In genomic region chr6:28657756-28658465, GRCh38 we compare ENCODE assay signal across 8 cellular contexts.
DNase-seq lines count a peak whose midpoint lies in the region; ATAC-seq and TF ChIP-seq lines count a peak whose summit lies in the region.

No MANE protein-coding gene starts in this region.

- H3K4me1 Mint-ChIP-seq in naive thymus-derived CD8-positive, alpha-beta T cell, result peaks cover 8 to 26% (median 22%) of the 10 kb centered on the region in 4 donors

- peaks cover 0 to 4% (median 2%) of the 10 kb centered on the region in 9 donors for H3K9me3 Mint-ChIP-seq in naive thymus-derived CD8-positive, alpha-beta T cell

- no peaks in the 10 kb centered on the region for H3K36me3 ChIP-seq in DND-41 (ENCODE audit: insufficient read depth, low read length)
- H3K36me3 ChIP-seq in esophagus muscularis mucosa, result no peaks in the 10 kb centered on the region
- no peaks in the 10 kb centered on the region for H3K36me3 ChIP-seq in thyroid gland

- 3% methylated on average over 27 of the region's 27 CpGs for WGBS in esophagus muscularis mucosa
- 3 to 6% methylated on average over 27 of the region's 27 CpGs for WGBS in thyroid gland, 2 donors

- no peak for TF ChIP-seq EP300 in esophagus muscularis mucosa (IDR thresholded peaks at IDR 0.05)

- H3K27ac ChIP-seq in DND-41 (ENCODE audit: low read length) (no peak overlapping the region), esophagus muscularis mucosa (replicated peaks in 1 of 4) (no peak overlapping the region), thyroid gland (no peak overlapping the region)

- no peak overlapping the region for H3K4me3 ChIP-seq in DND-41 (ENCODE audit: low read depth in 1 of 2, low read length in 2 of 2)
- peak overlapping the region; percentile 17 to 47 (median 36) for H3K4me3 ChIP-seq in esophagus muscularis mucosa
- H3K4me3 ChIP-seq in thyroid gland (replicated peaks in 1 of 3), result peak overlapping the region in 1 of 3 donors; percentile 15

- H3K9me3 ChIP-seq in DND-41 (ENCODE audit: insufficient read depth, low read length, severe bottlenecking) (no peaks in the 10 kb centered on the region), esophagus muscularis mucosa (no peaks in the 10 kb centered on the region), thyroid gland (no peaks in the 10 kb centered on the region)

- no peak for ATAC-seq in DND-41 (ENCODE audit: insufficient read depth, low read depth)
- ATAC-seq in HG02798 (IDR thresholded peaks at IDR 0.05; ENCODE audit: poor library complexity, unreplicated experiment), result peak; percentile 78
- peak; percentile 63 to 79 for ATAC-seq in naive thymus-derived CD8-positive, alpha-beta T cell
- no peak for ATAC-seq in GM21515 (IDR thresholded peaks at IDR 0.05; ENCODE audit: unreplicated experiment)

- H4K20me1 ChIP-seq in DND-41 (ENCODE audit: insufficient read depth, low read length), result no peaks in the 10 kb centered on the region

- H3K27me3 Mint-ChIP-seq in naive thymus-derived CD8-positive, alpha-beta T cell, result peaks cover 43 to 71% (median 65%) of the 10 kb centered on the region in 5 donors

- DNase-seq in DND-41 (peak; percentile 29), NCI-H748 treated with DMSO at 0.1 percent for 48 hours (lab: John Stamatoyannopoulos, UW) (peak; percentile 65), activated T-cell treated with anti-CD3 and anti-CD28 coated beads for 1 hour (ENCODE audit: low read depth) (peak; percentile 14), esophagus muscularis mucosa (ENCODE audit: extremely low spot score) (no peak), thyroid gland (peak; percentile 23 to 37)
- peak in 9 of 10 donors; percentile 23 to 66 (median 44) for DNase-seq in naive thymus-derived CD8-positive, alpha-beta T cell

- intact Hi-C loops in esophagus muscularis mucosa (cut with DNase I) (no loop called here), thyroid gland (cut with DNase I) (no loop called here)

- peak overlapping the region; percentile 75 to 91 (median 82) for H3K4me3 Mint-ChIP-seq in naive thymus-derived CD8-positive, alpha-beta T cell

- no peak for TF ChIP-seq POLR2A in esophagus muscularis mucosa (IDR thresholded peaks at IDR 0.05; ENCODE audit: low read depth)
- TF ChIP-seq POLR2A in thyroid gland (IDR thresholded peaks at IDR 0.05), result no peak

- no peaks in the 10 kb centered on the region for H3K79me2 ChIP-seq in DND-41 (ENCODE audit: insufficient read depth, low read length)

- POLR2A ChIA-PET in naive thymus-derived CD8-positive, alpha-beta T cell (lab: Charles Lee), result interaction anchor here (0.7 kb wide), 1 partner anchor 184 kb away, joined by 3 read pairs; no protein-coding TSS in a partner anchor

- no peaks in the 10 kb centered on the region for H3K4me1 ChIP-seq in DND-41 (ENCODE audit: insufficient read depth, low read length)
- peaks cover 0 to 16% (median 12%) of the 10 kb centered on the region in 4 donors for H3K4me1 ChIP-seq in esophagus muscularis mucosa
- peaks cover 0 to 11% of the 10 kb centered on the region in 2 donors for H3K4me1 ChIP-seq in thyroid gland

- peaks cover 0 to 5% (median 4%) of the 10 kb centered on the region in 3 donors for H3K36me3 Mint-ChIP-seq in naive thymus-derived CD8-positive, alpha-beta T cell

- H3K27ac Mint-ChIP-seq in naive thymus-derived CD8-positive, alpha-beta T cell, result peak overlapping the region in 5 of 10 donors; percentile 3 to 94 (median 82)

- H3K4me2 ChIP-seq in DND-41 (ENCODE audit: insufficient read depth, low read length), result no peak overlapping the region

- H3K27me3 ChIP-seq in DND-41 (ENCODE audit: insufficient read depth, low read length, poor library complexity), result peaks cover 26% of the 10 kb centered on the region
- H3K27me3 ChIP-seq in esophagus muscularis mucosa, result peaks cover 0 to 76% (median 12%) of the 10 kb centered on the region in 4 donors
- peaks cover 7% of the 10 kb centered on the region for H3K27me3 ChIP-seq in thyroid gland

- TF ChIP-seq CTCF in DND-41 (IDR thresholded peaks at IDR 0.05; ENCODE audit: borderline replicate concordance, extremely low read depth, low read length, poor library complexity, severe bottlenecking) (no peak), esophagus muscularis mucosa (IDR thresholded peaks at IDR 0.05) (no peak), thyroid gland (IDR thresholded peaks at IDR 0.05) (no peak)

- H3K9ac ChIP-seq in DND-41 (ENCODE audit: low read depth, low read length), result no peak overlapping the region

- no peak overlapping the region for H2AFZ ChIP-seq in DND-41 (ENCODE audit: low read depth, low read length)

Comparison
In these comparisons a context has a peak if more than half of its experiments do, and no peak if none do; other contexts are left out.
1. ATAC-seq: peak in HG02798 (single experiment) and naive thymus-derived CD8-positive, alpha-beta T cell (2 of 2); none in DND-41 (single experiment) and GM21515 (single experiment).
2. H3K4me3 ChIP-seq: peak in esophagus muscularis mucosa (4 of 4); none in DND-41 (0 of 2).